Comparison of ENCODE assay signal across 8 cellular contexts in the genomic region with DNA sequence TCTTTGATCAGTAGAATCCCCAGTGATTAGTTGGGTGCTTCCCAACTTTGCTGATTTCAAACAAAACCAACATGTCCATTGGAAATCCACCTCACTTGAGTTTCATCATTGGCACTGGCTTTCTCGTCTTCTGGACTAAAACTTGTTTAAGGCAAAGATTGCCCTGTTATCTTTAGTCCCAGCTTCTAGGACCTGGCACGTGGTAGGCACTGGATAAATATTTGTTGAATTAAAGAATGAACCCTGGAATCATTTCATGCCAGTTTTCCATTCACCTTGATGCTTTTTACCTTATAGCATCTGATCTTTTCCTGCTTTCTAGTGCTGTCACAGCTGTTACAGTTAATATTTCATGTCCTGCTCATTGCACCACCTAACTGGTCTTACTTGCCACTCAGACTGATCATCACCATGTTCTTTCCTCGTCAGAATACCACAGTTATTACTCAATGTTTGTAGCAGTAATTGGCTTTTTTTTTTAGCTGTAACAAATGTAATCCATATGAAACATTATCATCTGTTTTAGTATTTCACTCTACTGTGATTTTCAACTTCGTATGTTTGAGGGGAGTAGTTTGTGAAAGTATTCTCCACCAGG. TPM values are rescaled to one million over a fixed set of nuclear protein-coding genes. Genes with fewer than 3 reads are reported as not detected.
DNase-seq lines count a peak whose midpoint lies in the region; TF ChIP-seq lines count a peak whose summit lies in the region.

No MANE protein-coding gene starts in this region.

- TF ChIP-seq CTCF in MM.1S (IDR thresholded peaks at IDR 0.05; ENCODE audit: low read length) (no peak), brain microvascular endothelial cell (IDR thresholded peaks at IDR 0.05; ENCODE audit: low read depth, low read length, missing control alignments) (no peak), GM10266 (IDR thresholded peaks at IDR 0.05; ENCODE audit: control insufficient read depth, insufficient read depth, low read depth, missing control alignments) (no peak)

- DNase-seq in MM.1S (no peak), brain microvascular endothelial cell (peak; percentile 16), mesendoderm (no peak), anterior cingulate cortex (lab: John Stamatoyannopoulos, UW) (no peak), COR-L47 (lab: John Stamatoyannopoulos, UW) (no peak), NCI-H2196 (lab: John Stamatoyannopoulos, UW; ENCODE audit: unreplicated experiment) (no peak), GM10266 (ENCODE audit: extremely low spot score) (no peak)

- H3K36me3 ChIP-seq in ES-I3 (ENCODE audit: insufficient read depth, low read length) (no peaks in the 10 kb centered on the region), MM.1S (replicated peaks; ENCODE audit: insufficient read depth, low read length) (no peaks in the 10 kb centered on the region; the same call in 1 of the 2 replicates), brain microvascular endothelial cell (replicated peaks) (no peaks in the 10 kb centered on the region), mesendoderm (ENCODE audit: control insufficient read depth, insufficient read depth, low read length) (no peaks in the 10 kb centered on the region)

- no peak overlapping the region for H4K8ac ChIP-seq in mesendoderm (ENCODE audit: low read depth, low read length)

- no peak overlapping the region for H3K18ac ChIP-seq in mesendoderm (ENCODE audit: low read length)

- H3F3A ChIP-seq in MM.1S (ENCODE audit: insufficient read depth, low read length): no peaks in the 10 kb centered on the region

- H3K9me2 ChIP-seq in MM.1S (replicated peaks; ENCODE audit: insufficient read depth, low read length): no peaks in the 10 kb centered on the region

- H3K9me3 ChIP-seq in ES-I3 (ENCODE audit: control insufficient read depth, insufficient read depth, low read length) (no peaks in the 10 kb centered on the region), MM.1S (replicated peaks; ENCODE audit: insufficient read depth, low read length) (no peaks in the 10 kb centered on the region)

- no peak overlapping the region for H3K4ac ChIP-seq in mesendoderm (ENCODE audit: low read depth, low read length)

- no peak overlapping the region for H2AK5ac ChIP-seq in mesendoderm (ENCODE audit: low read length)

- H3K4me3 ChIP-seq in MM.1S (ENCODE audit: low read length) (peak overlapping the region; percentile 88), brain microvascular endothelial cell (ENCODE audit: low read depth, low read length) (peak overlapping the region; percentile 92), mesendoderm (ENCODE audit: low read length) (peak overlapping the region; percentile 71)

- H2BK120ac ChIP-seq in mesendoderm (ENCODE audit: low read depth, low read length): no peak overlapping the region

- no peaks in the 10 kb centered on the region for H4K20me1 ChIP-seq in MM.1S (ENCODE audit: insufficient read depth, low read length)

- peak overlapping the region; percentile 92; the same call in 1 of the 2 replicates for H2AFZ ChIP-seq in MM.1S (ENCODE audit: low read length)

- H3K4me1 ChIP-seq in ES-I3 (ENCODE audit: insufficient read depth, low read length): 0 out of 2 replicates have a peak, but pooled peaks cover 4% of the 10 kb centered on the region
- peaks cover 18% of the 10 kb centered on the region for H3K4me1 ChIP-seq in MM.1S (ENCODE audit: low read length)
- H3K4me1 ChIP-seq in mesendoderm (ENCODE audit: control insufficient read depth, low read depth, low read length): peaks cover 6% of the 10 kb centered on the region

- H3K27ac ChIP-seq in MM.1S (ENCODE audit: low read length): no peak overlapping the region
- H3K27ac ChIP-seq in brain microvascular endothelial cell: no peak overlapping the region
- no peak overlapping the region for H3K27ac ChIP-seq in mesendoderm (ENCODE audit: low read depth, low read length)

- in situ Hi-C loops in brain microvascular endothelial cell (cut with HindIII; ENCODE audit: low pct_ligation_motif_present, low sequenced_read_pairs): no loop called here

- H3K4me2 ChIP-seq in MM.1S (ENCODE audit: low read depth, low read length) (peak overlapping the region; percentile 84), mesendoderm (ENCODE audit: low read length) (peak overlapping the region; percentile 63)

- no peak overlapping the region for H2BK15ac ChIP-seq in mesendoderm (replicated peaks; ENCODE audit: low read depth)

- H2BK5ac ChIP-seq in mesendoderm (ENCODE audit: low read length): no peak overlapping the region

- peaks cover 5% of the 10 kb centered on the region for H3K79me1 ChIP-seq in mesendoderm (ENCODE audit: low read length)

- H3K56ac ChIP-seq in mesendoderm (ENCODE audit: low read length): peak overlapping the region; percentile 88

- H4K5ac ChIP-seq in mesendoderm (ENCODE audit: low read length): no peak overlapping the region

- no peak overlapping the region for H3K23ac ChIP-seq in mesendoderm (ENCODE audit: low read length)

- no CpG with 5 or more reads among the region's 4 CpGs for WGBS in mesendoderm (ENCODE audit: extremely low coverage, insufficient coverage, low lambda C conversion rate)

- peaks cover 60% of the 10 kb centered on the region for H3K79me2 ChIP-seq in MM.1S (ENCODE audit: low read length)
- H3K79me2 ChIP-seq in mesendoderm (ENCODE audit: control insufficient read depth, insufficient read depth, low read length): peaks cover 17% of the 10 kb centered on the region

- H3K27me3 ChIP-seq in MM.1S (replicated peaks; ENCODE audit: insufficient read depth, low read length): no peaks in the 10 kb centered on the region
- no peaks in the 10 kb centered on the region for H3K27me3 ChIP-seq in brain microvascular endothelial cell (replicated peaks)
- H3K27me3 ChIP-seq in mesendoderm (ENCODE audit: insufficient read depth, low read length, poor library complexity): no peaks in the 10 kb centered on the region

- peak overlapping the region; percentile 99; the same call in 1 of the 2 replicates for H3K9ac ChIP-seq in ES-I3 (ENCODE audit: low read depth, low read length)
- peak overlapping the region; percentile 80 for H3K9ac ChIP-seq in MM.1S (ENCODE audit: low read length)
- peak overlapping the region; percentile 71 for H3K9ac ChIP-seq in mesendoderm (ENCODE audit: low read length)

RNA-seq across cellular contexts. Expression of a gene that starts 7.3 kb away (rescaled TPM):
- 0.14 TPM for polyA plus RNA-seq in mesendoderm (2013, experiment 1 of 2)
- 0.04 TPM for polyA plus RNA-seq in mesendoderm (2013, experiment 2 of 2)
